32 cellular contexts compared by ENCODE assay signal in genomic region chr7:13126347-13126746, GRCh38.
"Had no signal": no experiment of that assay in that cellular context is flagged by ENCODE, and none has a peak within 500 bp of the region (broad histone marks: within the 10 kb centered on the region; RNA-seq: fewer than 3 reads in every experiment).

No MANE protein-coding gene starts in this region.

- H3K27me3 Mint-ChIP-seq: natural killer cell treated with Interleukin-12 subunit alpha and Interleukin-12 subunit beta and Interleukin-15 and Interleukin-18, amount 100 ng/mL, for 72 hours; progenitor cell of endocrine pancreas had no signal

- ATAC-seq: naive thymus-derived CD8-positive, alpha-beta T cell; natural killer cell treated with Interleukin-12 subunit alpha and Interleukin-12 subunit beta and Interleukin-15 and Interleukin-18, amount 100 ng/mL, for 72 hours; pancreas; psoas muscle; right cardiac atrium; sciatic nerve; stimulated activated memory B cell treated with anti-CD40 and anti-IgM and Interleukin-4, amounts not matched to agents 10 μg/mL and 1 μg/mL and 100 μg/mL, for 72 hours; stimulated activated naive CD8-positive, alpha-beta T cell treated with anti-CD3 and anti-CD28 coated beads, Interleukin-15, amount 100 ng/mL, for 72 hours; stimulated activated naive CD8-positive, alpha-beta T cell treated with anti-CD3 and anti-CD28 coated beads, Interleukin-15, Interleukin-2, amounts not matched to agents 100 U/mL and 50 U/mL, for 24 hours had no signal

- H3K36me3 Mint-ChIP-seq: natural killer cell treated with Interleukin-12 subunit alpha and Interleukin-12 subunit beta and Interleukin-15 and Interleukin-18, amount 100 ng/mL, for 72 hours had no signal

- H3K4me3 ChIP-seq: pancreas, psoas muscle, skin epidermis, smooth muscle cell, spleen, suprapubic skin, testis, tibial artery, transverse colon, upper lobe of left lung, vagina had no signal

- H3K27ac ChIP-seq: neutrophil, pancreas, psoas muscle, skin epidermis, spleen, suprapubic skin, testis, tibial artery, transverse colon, upper lobe of left lung, vagina had no signal

- H3K4me2 ChIP-seq: smooth muscle cell had no signal

- DNase-seq: naive B cell; naive thymus-derived CD8-positive, alpha-beta T cell; nephron progenitor cell; nucleus accumbens; pancreas; psoas muscle; right cardiac atrium; spleen; stimulated activated CD4-positive, alpha-beta T cell treated with anti-CD3 and anti-CD28 coated beads, Interleukin-12 subunit alpha, Interleukin-12 subunit beta, amount 100 ng/mL, for 4 hours; stimulated activated CD4-positive, alpha-beta T cell treated with anti-CD3 and anti-CD28 coated beads, Interleukin-1b, Interleukin-23, amount 100 ng/mL, for 48 hours; stimulated activated CD4-positive, alpha-beta T cell treated with anti-CD3 and anti-CD28 coated beads, Interleukin-4, amount 100 ng/mL, for 1 hour; stimulated activated CD4-positive, alpha-beta T cell treated with anti-CD3 and anti-CD28 coated beads, Interleukin-4, amount 100 ng/mL, for 4 hours; stimulated activated CD8-positive, alpha-beta memory T cell treated with anti-CD3 and anti-CD28 coated beads, Interleukin-4, amount 100 ng/mL, for 48 hours; stimulated activated naive CD4-positive, alpha-beta T cell; stimulated activated naive CD8-positive, alpha-beta T cell treated with anti-CD3 and anti-CD28 coated beads, Interleukin-15, amount 100 ng/mL, for 72 hours; stimulated activated naive CD8-positive, alpha-beta T cell treated with anti-CD3 and anti-CD28 coated beads, Interleukin-15, Interleukin-2, amounts not matched to agents 100 U/mL and 50 U/mL, for 24 hours; substantia nigra; testis; tibial artery; transverse colon; upper lobe of left lung had no signal

- H3K27me3 ChIP-seq: neutrophil, pancreas, spleen, suprapubic skin, testis, tibial artery, transverse colon, upper lobe of left lung, vagina had no signal

- H3K36me3 ChIP-seq: neutrophil, pancreas, spleen, suprapubic skin, tibial artery, transverse colon, upper lobe of left lung, vagina had no signal

- H3K4me1 ChIP-seq: pancreas, psoas muscle, spleen, suprapubic skin, testis, tibial artery, transverse colon, upper lobe of left lung, vagina had no signal

- H3K4me3 Mint-ChIP-seq: naive B cell; naive thymus-derived CD8-positive, alpha-beta T cell; natural killer cell treated with Interleukin-12 subunit alpha and Interleukin-12 subunit beta and Interleukin-15 and Interleukin-18, amount 100 ng/mL, for 72 hours; nephron progenitor cell; neural crest cell; stimulated activated memory B cell treated with anti-CD40 and anti-IgM and Interleukin-4, amounts not matched to agents 10 μg/mL and 1 μg/mL and 100 μg/mL, for 72 hours; stimulated activated naive CD8-positive, alpha-beta T cell treated with anti-CD3 and anti-CD28 coated beads, Interleukin-15, amount 100 ng/mL, for 72 hours had no signal

- H3K27ac Mint-ChIP-seq: naive B cell; naive thymus-derived CD8-positive, alpha-beta T cell; natural killer cell treated with Interleukin-12 subunit alpha and Interleukin-12 subunit beta and Interleukin-15 and Interleukin-18, amount 100 ng/mL, for 72 hours; nephron progenitor cell; progenitor cell of endocrine pancreas; stimulated activated memory B cell treated with anti-CD40 and anti-IgM and Interleukin-4, amounts not matched to agents 10 μg/mL and 1 μg/mL and 100 μg/mL, for 72 hours; stimulated activated naive CD8-positive, alpha-beta T cell treated with anti-CD3 and anti-CD28 coated beads, Interleukin-15, amount 100 ng/mL, for 72 hours had no signal

- H3K9me3 ChIP-seq: neutrophil, pancreas, suprapubic skin, testis, tibial artery, transverse colon, upper lobe of left lung, vagina had no signal

- FAIRE-seq: pancreas, urothelium cell line had no signal

- H3K4me1 Mint-ChIP-seq: naive B cell; naive thymus-derived CD8-positive, alpha-beta T cell; nephron progenitor cell; neural crest cell; stimulated activated memory B cell treated with anti-CD40 and anti-IgM and Interleukin-4, amounts not matched to agents 10 μg/mL and 1 μg/mL and 100 μg/mL, for 72 hours; stimulated activated naive CD8-positive, alpha-beta T cell treated with anti-CD3 and anti-CD28 coated beads, Interleukin-15, amount 100 ng/mL, for 72 hours had no signal
